Comparison of ENCODE assay signal across 12 cellular contexts in the genomic region with DNA sequence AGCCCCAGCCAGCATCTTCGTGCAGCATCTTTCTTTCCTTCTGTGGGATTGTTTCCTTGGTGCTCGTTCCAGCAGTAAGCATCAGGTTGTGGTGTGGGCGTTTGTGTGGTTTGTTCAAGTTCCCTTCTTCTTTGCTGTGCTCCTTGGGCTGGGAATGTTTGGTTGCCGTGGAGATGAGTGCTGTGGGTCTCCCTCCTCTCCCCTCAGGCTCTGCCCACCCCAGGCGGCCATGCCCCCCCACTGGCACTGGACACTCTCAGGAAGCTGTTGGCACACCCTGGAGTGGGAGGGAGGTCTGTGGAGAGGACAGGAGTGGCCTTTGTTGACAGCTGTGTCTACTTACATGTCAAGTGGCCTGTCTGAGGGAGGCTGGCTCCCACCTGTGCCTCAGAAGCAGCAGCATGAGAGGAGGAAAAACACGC. TPM values are rescaled to one million over a fixed set of nuclear protein-coding genes. Genes with fewer than 3 reads are reported as not detected.
DNase-seq lines count a peak whose midpoint lies in the region; TF ChIP-seq lines count a peak whose summit lies in the region.
"Had no signal": no experiment of that assay in that cellular context is flagged by ENCODE, and none has a peak within 500 bp of the region (broad histone marks: within the 10 kb centered on the region; RNA-seq: fewer than 3 reads in every experiment).

No MANE protein-coding gene starts in this region.

- H3K36me3 Mint-ChIP-seq in neural progenitor cell, result peaks cover 9% of the 10 kb centered on the region

- no peak overlapping the region for H3K4me3 Mint-ChIP-seq in neural progenitor cell

- H3K4me1 Mint-ChIP-seq in neural progenitor cell, result peaks cover 19% of the 10 kb centered on the region

- H3K4me3 ChIP-seq in cardiac fibroblast (replicated peaks in 1 of 2; ENCODE audit: low read depth in 2 of 2, low read length in 2 of 2), result no peak overlapping the region
- H3K4me3 ChIP-seq in neural progenitor cell, result no peak overlapping the region
- no peak overlapping the region for H3K4me3 ChIP-seq in spleen

- H3K4me1 ChIP-seq in neural progenitor cell, result no peaks in the 10 kb centered on the region
- H3K4me1 ChIP-seq in spleen, result peaks cover 0 to 82% (median 55%) of the 10 kb centered on the region in 6 donors

- H3K27ac ChIP-seq in neural progenitor cell, result no peak overlapping the region
- no peak overlapping the region for H3K27ac ChIP-seq in spleen

- peaks cover 4% of the 10 kb centered on the region for H3K79me2 ChIP-seq in neural progenitor cell (ENCODE audit: low read depth)

- intact Hi-C loops in spleen (cut with DNase I; ENCODE audit: low total_unique reads), result no loop called here

- DNase-seq in Daoy (ENCODE audit: low read depth), result peak; percentile 40
- peak; percentile 83 for DNase-seq in NCI-H2029 treated with DMSO at 0.1 percent for 48 hours (lab: John Stamatoyannopoulos, UW)
- peak; percentile 46 to 70 for DNase-seq in cardiac fibroblast (ENCODE audit: low read depth in 2 of 2)
- peak; percentile 20 for DNase-seq in neural progenitor cell (ENCODE audit: low spot score)
- DNase-seq in A172 (ENCODE audit: low spot score), result no peak
- DNase-seq in HT-29 (ENCODE audit: low spot score), result no peak
- DNase-seq in amniotic stem cell (lab: John Stamatoyannopoulos, UW), result no peak
- DNase-seq in spleen, result no peak
- DNase-seq: activated T-cell treated with anti-CD3 and anti-CD28 coated beads for 4 hours; midbrain; NCI-H1436 treated with DMSO at 0.1 percent for 48 hours; stimulated activated CD4-positive, alpha-beta T cell treated with anti-CD3 and anti-CD28 coated beads, Interleukin-4, amount 100 ng/mL, for 4 hours had no signal

- H3K9me3 ChIP-seq in neural progenitor cell (ENCODE audit: low read depth) (no peaks in the 10 kb centered on the region), spleen (no peaks in the 10 kb centered on the region)

- H3K27ac Mint-ChIP-seq in neural progenitor cell, result peak overlapping the region; percentile 50

- H3K4me2 ChIP-seq in neural progenitor cell, result no peak overlapping the region

- 59 to 75% (median 66%) methylated on average over 6 of the region's 6 CpGs for WGBS in spleen, 5 donors

- TF ChIP-seq POLR2A in spleen (IDR thresholded peaks at IDR 0.05), result no peak

- TF ChIP-seq CTCF in cardiac fibroblast (IDR thresholded peaks at IDR 0.05; ENCODE audit: low read depth, low read length) (no peak), neural progenitor cell (IDR thresholded peaks at IDR 0.05) (no peak), spleen (IDR thresholded peaks at IDR 0.05 in 8 of 11, conservative IDR thresholded peaks at IDR 0.05 in 3 of 11) (no peak)

- no peaks in the 10 kb centered on the region for H3K27me3 Mint-ChIP-seq in neural progenitor cell (ENCODE audit: insufficient read depth, low read depth)

- H2AFZ ChIP-seq in neural progenitor cell (replicated peaks), result no peak overlapping the region

- H3K36me3 ChIP-seq in neural progenitor cell (no peaks in the 10 kb centered on the region), spleen (peaks cover 0 to 44% (median under 1%) of the 10 kb centered on the region in 6 donors)

- H3F3A ChIP-seq in neural progenitor cell (ENCODE audit: low read depth), result no peaks in the 10 kb centered on the region

- H4K20me1 ChIP-seq in neural progenitor cell (ENCODE audit: low read depth), result peaks cover 6% of the 10 kb centered on the region

- no peak overlapping the region for H3K9ac ChIP-seq in neural progenitor cell

- H3K9me3 Mint-ChIP-seq in neural progenitor cell, result no peaks in the 10 kb centered on the region

- H3K27me3 ChIP-seq in neural progenitor cell (no peaks in the 10 kb centered on the region), spleen (replicated peaks in 1 of 7) (no peaks in the 10 kb centered on the region)

RNA-seq across cellular contexts. Expression of a gene that starts 46.5 kb away (rescaled TPM):
- 15.3 and 15.7 TPM in 2 replicates for total RNA-seq in Daoy (2014; rRNA removed; shearing (Covaris generic))
- total RNA-seq in neural progenitor cell (ENCODE audit: low replicate concordance) (46.7 and 61.8 TPM in 2 replicates), spleen (10 to 100 TPM; 55.5 to 93.7 (median 67.5) TPM)
- total RNA-seq in A172 (2014; rRNA removed; shearing (Covaris generic)), result 26.6 and 31.2 TPM in 2 replicates
- 8.5 and 11.6 TPM in 2 replicates for total RNA-seq in HT-29 (2014; rRNA removed; shearing (Covaris generic))
- polyA plus RNA-seq in spleen, result 10 to 100 TPM; 21.0 to 28.2 (median 27.9) TPM

RNA-seq across cellular contexts. Expression of a gene that starts 48.2 kb away (rescaled TPM):
- 4.5 and 4.9 TPM in 2 replicates for total RNA-seq in Daoy (2014; rRNA removed; shearing (Covaris generic))
- total RNA-seq in neural progenitor cell (ENCODE audit: low replicate concordance) (10.0 and 14.8 TPM in 2 replicates), spleen (10 to 100 TPM; 41.5 to 58.5 (median 49.8) TPM)
- total RNA-seq in A172 (2014; rRNA removed; shearing (Covaris generic)), result 8.7 TPM in 2 replicates
- 14.5 and 17.1 TPM in 2 replicates for total RNA-seq in HT-29 (2014; rRNA removed; shearing (Covaris generic))
- polyA plus RNA-seq in spleen, result 10 to 100 TPM in 1 of 3 donors, 1 to 10 TPM in 2; 5.3 to 15.9 (median 6.5) TPM

Comparison
In these comparisons a context has a peak if more than half of its experiments do, and no peak if none do; other contexts are left out.
1. DNase-seq: peak in Daoy (single experiment), NCI-H2029 treated with DMSO at 0.1 percent for 48 hours (single experiment), cardiac fibroblast (2 of 2) and neural progenitor cell (single experiment); none in A172 (single experiment), HT-29 (single experiment), amniotic stem cell (single experiment) and spleen (single experiment).